Comparison of ENCODE assay signal across 13 cellular contexts in the genomic region with DNA sequence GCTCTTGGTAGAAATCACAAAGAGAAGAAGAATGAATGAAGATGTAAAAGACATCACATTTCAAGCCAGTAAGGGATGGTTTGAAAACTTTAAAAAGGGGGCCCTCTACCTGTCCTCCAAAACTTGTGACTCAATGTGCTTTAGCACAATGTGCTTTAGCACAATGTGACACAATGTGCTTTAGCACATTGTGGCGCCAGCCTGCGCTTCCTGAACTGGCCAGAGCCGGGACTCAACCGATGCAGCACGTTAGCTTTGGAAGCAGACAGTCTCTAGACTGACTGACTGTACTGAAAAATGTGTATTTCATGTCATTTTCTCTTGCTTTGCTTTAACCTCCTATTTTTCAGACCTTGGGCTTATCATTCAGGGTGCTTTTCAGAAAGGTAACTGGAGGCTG.
A peak's percentile ranks its signal among the peaks of the same experiment; 100 is the strongest.
DNase-seq lines count a peak whose midpoint lies in the region; ATAC-seq, FAIRE-seq and TF ChIP-seq lines count a peak whose summit lies in the region.
"Had no signal": no experiment of that assay in that cellular context is flagged by ENCODE, and none has a peak within 500 bp of the region (broad histone marks: within the 10 kb centered on the region; RNA-seq: fewer than 3 reads in every experiment).

No MANE protein-coding gene starts in this region.

- TF ChIP-seq EP300 in GM12878 (IDR thresholded peaks at IDR 0.05; ENCODE audit: borderline replicate concordance in 1 of 2, control insufficient read depth in 1 of 2, low read depth in 2 of 2, low read length in 2 of 2): no peak

- TSS peak; percentile 14 for BruUV-seq in GM12878 (replicated peaks; lab: Mats Ljungman, UMichigan)

- no peak overlapping the region for H2BK120ac ChIP-seq in H9 (ENCODE audit: low read depth, low read length, poor library complexity, severe bottlenecking)

- H3K23ac ChIP-seq in H9 (ENCODE audit: insufficient read length, low read depth, low read length): no peak overlapping the region

- H2BK20ac ChIP-seq in H9 (ENCODE audit: low read depth, low read length, poor library complexity, severe bottlenecking): no peak overlapping the region

- H3K27me3 ChIP-seq in H9 (ENCODE audit: insufficient read depth, low read length): no peaks in the 10 kb centered on the region
- H3K27me3 ChIP-seq in GM12878 (replicated peaks in 1 of 2; ENCODE audit: control insufficient read depth in 2 of 2, insufficient read depth in 2 of 2, low read length in 1 of 2): no peaks in the 10 kb centered on the region
- H3K27me3 ChIP-seq in SJCRH30: no peaks in the 10 kb centered on the region
- H3K27me3 ChIP-seq: esophagus muscularis mucosa, testis had no signal

- H3K4me2 ChIP-seq in H9 (ENCODE audit: insufficient read depth, insufficient read length, low read length): no peak overlapping the region
- no peak overlapping the region for H3K4me2 ChIP-seq in GM12878 (ENCODE audit: control insufficient read depth, insufficient read depth)

- H3K4me1 Mint-ChIP-seq in H9 (peaks cover 41 to 43% of the 10 kb centered on the region in 2 experiments), chondrocyte (ENCODE audit: low read depth) (peaks cover 29% of the 10 kb centered on the region)

- H3K36me3 ChIP-seq in GM12878 (ENCODE audit: control insufficient read depth in 2 of 2, insufficient read depth in 2 of 2, low read length in 1 of 2) (no peaks in the 10 kb centered on the region), SJCRH30 (no peaks in the 10 kb centered on the region)
- H3K36me3 ChIP-seq: esophagus muscularis mucosa had no signal

- no peak for ATAC-seq in GM12878

- TF ChIP-seq CTCF in H9 (conservative IDR thresholded peaks at IDR 0.05) (0 out of 3 replicates have a peak, but pooled peaks have one; percentile 9), GM12878 (IDR thresholded peaks at IDR 0.05 in 2 of 3, conservative IDR thresholded peaks at IDR 0.05 in 1 of 3; ENCODE audit: control insufficient read depth in 2 of 3, extremely low read depth in 1 of 3, insufficient read depth in 1 of 3, low read depth in 3 of 3, low read length in 3 of 3) (no peak), chondrocyte (IDR thresholded peaks at IDR 0.05) (no peak)

- RAD21 ChIA-PET in GM12878 (lab: Charles Lee; ENCODE audit: unreplicated experiment): no interaction called here

- SMC1A ChIA-PET in GM12878 (lab: Charles Lee; ENCODE audit: uncharacterized antibody, unreplicated experiment): interaction anchor here (0.9 kb wide), 1 partner anchor 18 kb away, joined by 3 read pairs; no protein-coding TSS in a partner anchor

- no peak overlapping the region for H2BK5ac ChIP-seq in H9 (ENCODE audit: insufficient read length, low read length)

- H4K91ac ChIP-seq in H9 (ENCODE audit: insufficient read length, low read depth, low read length): no peak overlapping the region

- peak overlapping the region in 1 of 3 experiments; percentile 16; a peak in 1 of 7 replicates for H3K27ac Mint-ChIP-seq in H9
- H3K27ac Mint-ChIP-seq in chondrocyte (ENCODE audit: unreplicated experiment): no peak overlapping the region

- no peak overlapping the region for H3K4ac ChIP-seq in H9 (ENCODE audit: low read depth, low read length)

- H3K14ac ChIP-seq in H9 (ENCODE audit: insufficient read depth, low read length): no peak overlapping the region

- H3K36me3 Mint-ChIP-seq in H9 (ENCODE audit: insufficient read depth in 1 of 3, low read depth in 3 of 3): no peaks in the 10 kb centered on the region
- H3K36me3 Mint-ChIP-seq in chondrocyte (ENCODE audit: low read depth): peaks cover 2% of the 10 kb centered on the region

- H2BK12ac ChIP-seq in H9 (ENCODE audit: insufficient read length, low read depth, low read length): no peak overlapping the region

- no peak overlapping the region for H3K18ac ChIP-seq in H9 (ENCODE audit: insufficient read length, low read depth, low read length)

- TF ChIP-seq RAD21 in GM12878 (IDR thresholded peaks at IDR 0.05; ENCODE audit: insufficient read depth, low read depth, low read length): no peak

- no peak overlapping the region for H3K4me3 Mint-ChIP-seq in H9
- H3K4me3 Mint-ChIP-seq in chondrocyte (ENCODE audit: unreplicated experiment): no peak overlapping the region

- H3K4me1 ChIP-seq in H9 (ENCODE audit: insufficient read depth, low read length) (peaks cover 8% of the 10 kb centered on the region), GM12878 (ENCODE audit: control insufficient read depth, insufficient read depth, low read length) (peaks cover 14% of the 10 kb centered on the region), SJCRH30 (no peaks in the 10 kb centered on the region)

- H4K8ac ChIP-seq in H9 (replicated peaks; ENCODE audit: insufficient read length, low read depth, low read length): no peak overlapping the region

- H3K27me3 Mint-ChIP-seq in H9 (ENCODE audit: low read depth) (no peaks in the 10 kb centered on the region), chondrocyte (ENCODE audit: low read depth) (no peaks in the 10 kb centered on the region)

- no peak overlapping the region for H2AFZ ChIP-seq in H9 (ENCODE audit: low read length)
- no peak overlapping the region for H2AFZ ChIP-seq in GM12878 (ENCODE audit: control insufficient read depth, low read depth, low read length)

- intact Hi-C loops in GM12878 (cut with micrococcal nuclease; ENCODE audit: unreplicated experiment): no loop called here

- POLR2A ChIA-PET in GM12878 (lab: Charles Lee): no interaction called here

- H3K9me3 Mint-ChIP-seq in H9 (no peaks in the 10 kb centered on the region), chondrocyte (ENCODE audit: low read depth) (no peaks in the 10 kb centered on the region)

- DNase-seq in H9 (no peak), UCSD-AML1 (lab: John Stamatoyannopoulos, UW; ENCODE audit: unreplicated experiment) (peak; percentile 30), GM12878 (ENCODE audit: low read depth, low spot score) (no peak), chondrocyte (ENCODE audit: low spot score) (no peak), NCI-H128 (lab: John Stamatoyannopoulos, UW; ENCODE audit: unreplicated experiment) (no peak), SJCRH30 (no peak), AG20443 (ENCODE audit: low spot score) (no peak)
- DNase-seq in stimulated activated CD4-positive, alpha-beta T cell treated with anti-CD3 and anti-CD28 coated beads, Interleukin-15, amount 100 ng/mL, for 48 hours (ENCODE audit: low read depth in 2 of 2): peak; percentile 30 to 33
- DNase-seq: COR-L47, NCI-H2029 treated with DMSO at 0.1 percent for 48 hours, testis had no signal

- H3K9ac ChIP-seq in H9 (ENCODE audit: extremely low read depth, insufficient read length, low read length) (no peak overlapping the region), GM12878 (ENCODE audit: control insufficient read depth, insufficient read depth, low read length) (no peak overlapping the region)

- H4K20me1 ChIP-seq in H9 (ENCODE audit: control insufficient read depth, insufficient read depth, insufficient read length): no peaks in the 10 kb centered on the region
- no peaks in the 10 kb centered on the region; the same call in none of the 2 replicates for H4K20me1 ChIP-seq in GM12878 (ENCODE audit: control insufficient read depth, insufficient read depth)

- H3K79me1 ChIP-seq in H9 (ENCODE audit: insufficient read depth, low read depth, low read length, poor library complexity, severe bottlenecking): peaks cover 2% of the 10 kb centered on the region

- H3K9me3 ChIP-seq in H9 (ENCODE audit: control insufficient read depth, low read depth, low read length) (no peaks in the 10 kb centered on the region), GM12878 (replicated peaks; ENCODE audit: control insufficient read depth, insufficient read depth, low read length) (no peaks in the 10 kb centered on the region), SJCRH30 (replicated peaks) (no peaks in the 10 kb centered on the region)
- H3K9me3 ChIP-seq: esophagus muscularis mucosa, testis had no signal

- H3K23me2 ChIP-seq in H9 (ENCODE audit: insufficient read length, low read depth, low read length, poor library complexity, severe bottlenecking): no peaks in the 10 kb centered on the region

- no peak overlapping the region for H2AK5ac ChIP-seq in H9 (ENCODE audit: insufficient read length, low read length)

- TF ChIP-seq POLR2A in GM12878 (IDR thresholded peaks at IDR 0.05; ENCODE audit: low read depth, low read length): no peak

- no peak overlapping the region for H4K5ac ChIP-seq in H9 (ENCODE audit: insufficient read length, low read depth, low read length)

- no peak overlapping the region for H3K56ac ChIP-seq in H9 (ENCODE audit: insufficient read length, low read depth, low read length)

- no peak overlapping the region for H3K4me3 ChIP-seq in GM12878
- no peak overlapping the region for H3K4me3 ChIP-seq in SJCRH30
- H3K4me3 ChIP-seq: esophagus muscularis mucosa, testis had no signal

- WGBS in H9 (ENCODE audit: extremely low coverage, insufficient read length, low lambda C conversion rate): no CpG with 5 or more reads among the region's 5 CpGs
- 73% methylated on average over 5 of the region's 5 CpGs for WGBS in GM12878 (ENCODE audit: insufficient coverage, insufficient replicate concordance, low lambda C conversion rate, missing lambda C conversion rate)

- in situ Hi-C loops in GM12878 (cut with MboI): no loop called here

- no peak overlapping the region for H3T11ph ChIP-seq in H9 (ENCODE audit: low read length)

- H3K27ac ChIP-seq in H9 (ENCODE audit: insufficient read length, low read depth, low read length): no peak overlapping the region
- H3K27ac ChIP-seq in GM12878 (ENCODE audit: control insufficient read depth, insufficient read depth): no peak overlapping the region
- H3K27ac ChIP-seq in SJCRH30: no peak overlapping the region
- H3K27ac ChIP-seq: esophagus muscularis mucosa, testis had no signal

- H3K79me2 ChIP-seq in H9 (ENCODE audit: insufficient read depth, low read length): no peaks in the 10 kb centered on the region
- H3K79me2 ChIP-seq in GM12878 (ENCODE audit: control insufficient read depth, insufficient read depth, low read length): peaks cover 5% of the 10 kb centered on the region

- CTCF ChIA-PET in GM12878 (lab: Yijun Ruan, JAX): interaction anchor here (0.7 to 1.0 kb wide), 3 partner anchors 13 to 515 kb away, joined by 3 read pairs; partner anchors contain the start of gene ADSL

- no peak overlapping the region for H2BK15ac ChIP-seq in H9 (ENCODE audit: low read depth, low read length)

- FAIRE-seq in GM12878 (lab: Jason Lieb, UNC): no peak
- FAIRE-seq: RCC 7860 had no signal

TF ChIP-seq in GM12878, 131 proteins besides CTCF, POLR2A, EP300 and RAD21 (continues in another document):
- TF ChIP-seq RBBP5 (conservative IDR thresholded peaks at IDR 0.05): no peak
- no peak for TF ChIP-seq KDM1A (IDR thresholded peaks at IDR 0.05; ENCODE audit: borderline replicate concordance)
- no peak for TF ChIP-seq YY1 (IDR thresholded peaks at IDR 0.05; ENCODE audit: low read depth, low read length)
- no peak for TF ChIP-seq JUNB (IDR thresholded peaks at IDR 0.05)
- TF ChIP-seq MTA2 (IDR thresholded peaks at IDR 0.05; ENCODE audit: low read depth): no peak
- no peak for TF ChIP-seq ATF3 (IDR thresholded peaks at IDR 0.05; ENCODE audit: borderline replicate concordance, extremely low read depth, low read depth, low read length)
- TF ChIP-seq RFX5 (IDR thresholded peaks at IDR 0.05; ENCODE audit: low read depth, low read length): no peak
- TF ChIP-seq HDGF (IDR thresholded peaks at IDR 0.05): no peak

Comparison
In these comparisons a context has a peak if more than half of its experiments do, and no peak if none do; other contexts are left out.
1. DNase-seq: peak in UCSD-AML1 (single experiment) and stimulated activated CD4-positive, alpha-beta T cell treated with anti-CD3 and anti-CD28 coated beads, Interleukin-15, amount 100 ng/mL, for 48 hours (2 of 2); none in H9 (single experiment), GM12878 (single experiment), chondrocyte (single experiment), NCI-H128 (single experiment), SJCRH30 (0 of 2) and AG20443 (single experiment).